In the genomic region with DNA sequence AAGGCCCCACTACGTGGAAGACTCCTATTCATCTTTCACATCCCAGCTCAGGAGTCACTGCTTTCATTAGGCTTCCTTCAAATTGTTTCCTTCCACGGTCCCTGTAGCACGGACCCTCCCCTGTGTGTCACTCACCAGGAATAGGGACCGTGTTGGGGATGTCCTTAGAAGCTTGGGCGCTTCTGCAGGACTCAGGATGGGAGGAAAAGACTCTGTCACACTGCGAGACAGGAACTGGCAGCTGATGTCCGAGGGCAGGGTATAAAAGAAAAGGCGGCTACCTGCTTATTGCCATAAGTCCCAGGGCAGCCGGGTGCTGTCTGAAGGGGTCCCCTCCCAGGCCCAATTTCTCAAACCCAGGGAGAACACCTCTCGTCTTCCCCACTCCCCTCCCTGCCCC, we compare ENCODE assay signal across 18 cellular contexts.
A peak's percentile ranks its signal among the peaks of the same experiment; 100 is the strongest.
DNase-seq lines count a peak whose midpoint lies in the region; TF ChIP-seq lines count a peak whose summit lies in the region.
"Had no signal": no experiment of that assay in that cellular context is flagged by ENCODE, and none has a peak within 500 bp of the region (broad histone marks: within the 10 kb centered on the region; RNA-seq: fewer than 3 reads in every experiment).

No MANE protein-coding gene starts in this region.

- H3K27me3 ChIP-seq in SJCRH30 (no peaks in the 10 kb centered on the region), esophagus muscularis mucosa (no peaks in the 10 kb centered on the region)
- H3K27me3 ChIP-seq: MG63 had no signal

- no peak for TF ChIP-seq CTCF in esophagus muscularis mucosa (IDR thresholded peaks at IDR 0.05)

- H3K4me1 ChIP-seq in SJCRH30 (peaks cover 17% of the 10 kb centered on the region), esophagus muscularis mucosa (no peaks in the 10 kb centered on the region)
- H3K4me1 ChIP-seq: HAP-1 had no signal

- TF ChIP-seq POLR2A in esophagus muscularis mucosa (IDR thresholded peaks at IDR 0.05; ENCODE audit: low read depth), result no peak

- peak; percentile 33 for DNase-seq in activated CD8-positive, alpha-beta memory T cell treated with anti-CD3 and anti-CD28 coated beads for 24 hours
- no peak for DNase-seq in activated CD8-positive, alpha-beta memory T cell treated with anti-CD3 and anti-CD28 coated beads, Interleukin-2, amount 50 U/mL, for 4 hours
- DNase-seq in SJCRH30 (peak in 1 of 2 experiments; percentile 34), esophagus muscularis mucosa (ENCODE audit: extremely low spot score) (peak; percentile 81), ureter (ENCODE audit: low spot score) (peak; percentile 34), RPMI8226 (no peak), MV-4-11 (lab: John Stamatoyannopoulos, UW) (no peak)
- DNase-seq: DMS 273 treated with DMSO at 0.1 percent for 48 hours, GF-D8, GOT3, HFFc6, KBM-7, MG63, NCI-H226, NCI-H774, SK-N-SH had no signal

- intact Hi-C loops in esophagus muscularis mucosa (cut with DNase I), result no loop called here

- H3K4me3 ChIP-seq in SJCRH30, result peak overlapping the region; percentile 30
- H3K4me3 ChIP-seq in esophagus muscularis mucosa, result no peak overlapping the region
- H3K4me3 ChIP-seq: HAP-1, MG63 had no signal

- H3K36me3 ChIP-seq in SJCRH30 (no peaks in the 10 kb centered on the region), esophagus muscularis mucosa (no peaks in the 10 kb centered on the region)
- H3K36me3 ChIP-seq: HAP-1, MG63 had no signal

- WGBS in esophagus muscularis mucosa, result 90% methylated on average over 10 of the region's 10 CpGs

- H3K27ac ChIP-seq in SJCRH30, result no peak overlapping the region
- H3K27ac ChIP-seq in esophagus muscularis mucosa (replicated peaks in 1 of 4), result no peak overlapping the region
- H3K27ac ChIP-seq: C4-2B had no signal

- H3K9me3 ChIP-seq in SJCRH30 (replicated peaks) (no peaks in the 10 kb centered on the region), esophagus muscularis mucosa (no peaks in the 10 kb centered on the region)
- H3K9me3 ChIP-seq: HAP-1, MG63, SK-N-SH had no signal

- no peak for TF ChIP-seq EP300 in esophagus muscularis mucosa (IDR thresholded peaks at IDR 0.05)

Comparison
In these comparisons a context has a peak if more than half of its experiments do, and no peak if none do; other contexts are left out.
1. DNase-seq: peak in activated CD8-positive, alpha-beta memory T cell treated with anti-CD3 and anti-CD28 coated beads for 24 hours (single experiment), esophagus muscularis mucosa (single experiment) and ureter (single experiment); none in activated CD8-positive, alpha-beta memory T cell treated with anti-CD3 and anti-CD28 coated beads, Interleukin-2, amount 50 U/mL, for 4 hours (single experiment), RPMI8226 (single experiment) and MV-4-11 (single experiment).